Comparison of ENCODE assay signal across 14 cellular contexts in the genomic region with DNA sequence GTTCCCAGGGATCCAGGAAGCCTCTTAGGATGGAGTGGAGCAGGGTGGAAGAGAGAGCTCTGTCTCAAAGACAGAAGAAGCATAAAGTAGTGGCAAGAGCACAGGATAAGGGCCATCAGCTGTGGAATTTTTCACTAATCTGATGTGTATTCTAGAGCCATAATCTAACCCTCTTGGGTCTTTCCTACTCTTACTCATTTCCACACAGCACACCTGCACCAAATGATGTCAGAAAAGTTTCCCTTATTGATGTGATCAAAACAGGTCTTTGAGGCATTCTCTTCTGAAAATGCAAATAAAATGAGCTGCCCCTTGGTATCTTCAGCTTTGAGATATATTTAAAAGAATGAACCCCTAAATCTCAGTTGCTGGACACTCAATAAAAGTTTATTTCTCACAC.
DNase-seq lines count a peak whose midpoint lies in the region; ATAC-seq, FAIRE-seq and TF ChIP-seq lines count a peak whose summit lies in the region.
"Had no signal": no experiment of that assay in that cellular context is flagged by ENCODE, and none has a peak within 500 bp of the region (broad histone marks: within the 10 kb centered on the region; RNA-seq: fewer than 3 reads in every experiment).

No MANE protein-coding gene starts in this region.

- no peaks in the 10 kb centered on the region for H3K79me2 ChIP-seq in GM12878 (ENCODE audit: control insufficient read depth, insufficient read depth, low read length)

- H3K36me3 ChIP-seq in GM12878 (ENCODE audit: control insufficient read depth in 2 of 2, insufficient read depth in 2 of 2, low read length in 1 of 2) (no peaks in the 10 kb centered on the region), right atrium auricular region (no peaks in the 10 kb centered on the region), MG63 (no peaks in the 10 kb centered on the region), ovary (no peaks in the 10 kb centered on the region)

- H3K27me3 ChIP-seq in GM12878 (replicated peaks in 1 of 2; ENCODE audit: control insufficient read depth in 2 of 2, insufficient read depth in 2 of 2, low read length in 1 of 2) (no peaks in the 10 kb centered on the region), right atrium auricular region (no peaks in the 10 kb centered on the region), MG63 (no peaks in the 10 kb centered on the region), ovary (no peaks in the 10 kb centered on the region)

- POLR2A ChIA-PET in GM12878 (lab: Charles Lee): no interaction called here

- H4K20me1 ChIP-seq in GM12878 (ENCODE audit: control insufficient read depth, insufficient read depth): no peaks in the 10 kb centered on the region

- no peak for TF ChIP-seq RAD21 in GM12878 (IDR thresholded peaks at IDR 0.05; ENCODE audit: insufficient read depth, low read depth, low read length)

- no peaks in the 10 kb centered on the region for H3K9me3 ChIP-seq in GM12878 (replicated peaks; ENCODE audit: control insufficient read depth, insufficient read depth, low read length)
- no peaks in the 10 kb centered on the region for H3K9me3 ChIP-seq in right atrium auricular region
- no peaks in the 10 kb centered on the region for H3K9me3 ChIP-seq in MG63
- H3K9me3 ChIP-seq in ovary: peaks cover 0 to 3% of the 10 kb centered on the region in 2 donors

- TF ChIP-seq EP300 in GM12878 (IDR thresholded peaks at IDR 0.05; ENCODE audit: borderline replicate concordance in 1 of 2, control insufficient read depth in 1 of 2, low read depth in 2 of 2, low read length in 2 of 2) (no peak), ovary (IDR thresholded peaks at IDR 0.05) (no peak)

- CTCF ChIA-PET in GM12878 (lab: Yijun Ruan, JAX): interaction anchor here (1.0 to 3.5 kb wide), 14 partner anchors 8 to 594 kb away, joined by 3 to 23 read pairs (median 4); no protein-coding TSS in a partner anchor

- TF ChIP-seq POLR2A in GM12878 (IDR thresholded peaks at IDR 0.05; ENCODE audit: low read depth, low read length) (no peak), ovary (IDR thresholded peaks at IDR 0.05) (no peak)

- DNase-seq in GM12878 (ENCODE audit: low read depth, low spot score) (no peak), right atrium auricular region (ENCODE audit: low spot score) (no peak), MG63 (no peak), ovary (no peak)
- DNase-seq: CD8-positive, alpha-beta T cell; COR-L47; DND-41; GDM1; H9; KG1 had no signal

- H3K4me2 ChIP-seq in GM12878 (ENCODE audit: control insufficient read depth, insufficient read depth): no peak overlapping the region
- H3K4me2 ChIP-seq: GM23338 had no signal

- H3K4me3 ChIP-seq in GM12878 (no peak overlapping the region), right atrium auricular region (no peak overlapping the region), MG63 (no peak overlapping the region), ovary (no peak overlapping the region)
- H3K4me3 ChIP-seq: GM23338 had no signal

- H2AFZ ChIP-seq in GM12878 (ENCODE audit: control insufficient read depth, low read depth, low read length): no peak overlapping the region
- H2AFZ ChIP-seq: GM23338 had no signal

- in situ Hi-C loops in GM12878 (cut with MboI): loop anchor here (10.0 kb wide), 3 partner anchors 235 to 795 kb away; no protein-coding TSS in a partner anchor

- no peak overlapping the region for H3K27ac ChIP-seq in GM12878 (ENCODE audit: control insufficient read depth, insufficient read depth)
- no peak overlapping the region for H3K27ac ChIP-seq in right atrium auricular region
- no peak overlapping the region for H3K27ac ChIP-seq in ovary

- BruUV-seq in GM12878 (replicated peaks; lab: Mats Ljungman, UMichigan): no TSS peak

- ATAC-seq in GM18870 (IDR thresholded peaks at IDR 0.05; ENCODE audit: unreplicated experiment) (peak; percentile 54), HG02870 (IDR thresholded peaks at IDR 0.05; ENCODE audit: unreplicated experiment) (peak; percentile 55), GM12878 (peak; percentile 60), GM21528 (IDR thresholded peaks at IDR 0.05; ENCODE audit: low FRiP score, unreplicated experiment) (no peak)
- ATAC-seq: CD8-positive, alpha-beta T cell; GM23338 had no signal

- no peak for FAIRE-seq in GM12878 (lab: Jason Lieb, UNC)

- intact Hi-C loops in GM12878 (cut with micrococcal nuclease; ENCODE audit: unreplicated experiment) (no loop called here), ovary (cut with DNase I) (no loop called here)

- TF ChIP-seq CTCF in GM12878 (IDR thresholded peaks at IDR 0.05 in 2 of 3, conservative IDR thresholded peaks at IDR 0.05 in 1 of 3; ENCODE audit: control insufficient read depth in 2 of 3, extremely low read depth in 1 of 3, insufficient read depth in 1 of 3, low read depth in 3 of 3, low read length in 3 of 3) (no peak), right atrium auricular region (IDR thresholded peaks at IDR 0.05) (no peak), ovary (IDR thresholded peaks at IDR 0.05) (no peak)

- H3K4me1 ChIP-seq in GM12878 (ENCODE audit: control insufficient read depth, insufficient read depth, low read length) (no peaks in the 10 kb centered on the region), right atrium auricular region (no peaks in the 10 kb centered on the region), ovary (ENCODE audit: insufficient read depth) (no peaks in the 10 kb centered on the region)

- no peak overlapping the region for H3K9ac ChIP-seq in GM12878 (ENCODE audit: control insufficient read depth, insufficient read depth, low read length)

- SMC1A ChIA-PET in GM12878 (lab: Charles Lee; ENCODE audit: uncharacterized antibody, unreplicated experiment): interaction anchor here (1.1 to 1.7 kb wide), 3 partner anchors 14 to 595 kb away, joined by 3 to 7 read pairs (median 5); no protein-coding TSS in a partner anchor

- RAD21 ChIA-PET in GM12878 (lab: Charles Lee; ENCODE audit: unreplicated experiment): interaction anchor here (1.0 to 3.7 kb wide), 5 partner anchors 150 to 1195 kb away, joined by 3 to 27 read pairs (median 4); no protein-coding TSS in a partner anchor

TF ChIP-seq in GM12878, 131 proteins besides CTCF, POLR2A, EP300 and RAD21 (continues in another document):
- peak; percentile 23; the same call in 1 of the 2 replicates for TF ChIP-seq FOXM1 (IDR thresholded peaks at IDR 0.05; ENCODE audit: low read depth, low read length)
- TF ChIP-seq MYC (IDR thresholded peaks at IDR 0.05; ENCODE audit: insufficient read depth, insufficient read length, insufficient replicate concordance, low read length, severe bottlenecking): no peak
- TF ChIP-seq CBX3 (IDR thresholded peaks at IDR 0.05; ENCODE audit: borderline replicate concordance, low read depth): no peak
- TF ChIP-seq, protein P1, sequence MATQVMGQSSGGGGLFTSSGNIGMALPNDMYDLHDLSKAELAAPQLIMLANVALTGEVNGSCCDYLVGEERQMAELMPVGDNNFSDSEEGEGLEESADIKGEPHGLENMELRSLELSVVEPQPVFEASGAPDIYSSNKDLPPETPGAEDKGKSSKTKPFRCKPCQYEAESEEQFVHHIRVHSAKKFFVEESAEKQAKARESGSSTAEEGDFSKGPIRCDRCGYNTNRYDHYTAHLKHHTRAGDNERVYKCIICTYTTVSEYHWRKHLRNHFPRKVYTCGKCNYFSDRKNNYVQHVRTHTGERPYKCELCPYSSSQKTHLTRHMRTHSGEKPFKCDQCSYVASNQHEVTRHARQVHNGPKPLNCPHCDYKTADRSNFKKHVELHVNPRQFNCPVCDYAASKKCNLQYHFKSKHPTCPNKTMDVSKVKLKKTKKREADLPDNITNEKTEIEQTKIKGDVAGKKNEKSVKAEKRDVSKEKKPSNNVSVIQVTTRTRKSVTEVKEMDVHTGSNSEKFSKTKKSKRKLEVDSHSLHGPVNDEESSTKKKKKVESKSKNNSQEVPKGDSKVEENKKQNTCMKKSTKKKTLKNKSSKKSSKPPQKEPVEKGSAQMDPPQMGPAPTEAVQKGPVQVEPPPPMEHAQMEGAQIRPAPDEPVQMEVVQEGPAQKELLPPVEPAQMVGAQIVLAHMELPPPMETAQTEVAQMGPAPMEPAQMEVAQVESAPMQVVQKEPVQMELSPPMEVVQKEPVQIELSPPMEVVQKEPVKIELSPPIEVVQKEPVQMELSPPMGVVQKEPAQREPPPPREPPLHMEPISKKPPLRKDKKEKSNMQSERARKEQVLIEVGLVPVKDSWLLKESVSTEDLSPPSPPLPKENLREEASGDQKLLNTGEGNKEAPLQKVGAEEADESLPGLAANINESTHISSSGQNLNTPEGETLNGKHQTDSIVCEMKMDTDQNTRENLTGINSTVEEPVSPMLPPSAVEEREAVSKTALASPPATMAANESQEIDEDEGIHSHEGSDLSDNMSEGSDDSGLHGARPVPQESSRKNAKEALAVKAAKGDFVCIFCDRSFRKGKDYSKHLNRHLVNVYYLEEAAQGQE (IDR thresholded peaks at IDR 0.05; ENCODE audit: low read depth, low read length): no peak
- no peak for TF ChIP-seq NFXL1 (IDR thresholded peaks at IDR 0.05; ENCODE audit: borderline replicate concordance)
- no peak for TF ChIP-seq POLR2AphosphoS5 (IDR thresholded peaks at IDR 0.05; ENCODE audit: low read length)
- no peak for TF ChIP-seq FOS (IDR thresholded peaks at IDR 0.05; ENCODE audit: borderline replicate concordance, extremely low read depth, insufficient read length)
- no peak for TF ChIP-seq TARDBP (IDR thresholded peaks at IDR 0.05; ENCODE audit: borderline replicate concordance)
- no peak for TF ChIP-seq CEBPB (IDR thresholded peaks at IDR 0.05; ENCODE audit: borderline replicate concordance in 1 of 2, low read depth in 2 of 2, low read length in 2 of 2)
- no peak for TF ChIP-seq IRF3 (IDR thresholded peaks at IDR 0.05)
